1 cellular context compared by ENCODE assay signal in the genomic region with DNA sequence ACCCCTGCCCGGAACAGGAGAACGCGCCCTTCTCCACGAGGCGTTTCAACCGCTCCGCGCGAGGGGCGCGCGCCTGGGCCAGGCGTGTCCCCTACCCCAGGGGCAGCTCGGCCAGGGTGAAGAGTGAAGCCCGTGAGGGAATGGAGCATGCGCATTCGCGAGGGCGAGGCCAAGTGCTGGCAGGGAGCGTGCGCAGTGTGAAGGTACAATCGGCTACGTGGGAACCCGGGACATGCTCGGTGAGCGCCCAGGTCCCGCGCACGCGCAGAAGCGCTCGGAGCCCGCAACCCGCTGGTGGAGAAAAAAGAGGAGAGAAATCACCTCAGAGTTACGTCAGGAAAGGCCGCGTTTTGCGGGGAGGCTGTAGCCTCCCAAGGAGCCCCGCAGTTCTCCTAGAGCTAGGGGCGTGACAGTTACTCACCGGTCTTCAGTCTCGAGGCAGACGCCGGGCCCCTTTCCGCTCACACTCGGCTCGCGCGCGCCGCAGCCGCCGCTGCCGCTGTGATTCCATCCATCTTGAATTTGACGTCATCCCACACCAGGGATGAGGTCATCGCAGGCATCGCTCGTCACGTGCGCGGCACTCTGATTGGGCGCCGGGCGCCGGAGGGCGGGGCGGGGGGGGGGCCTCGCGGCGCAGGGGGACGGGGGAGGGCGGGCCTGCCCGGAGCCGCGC.
TF ChIP-seq lines count a peak whose summit lies in the region.

TSS of gene ZBTB21 (minus strand) at position 530 of the 676 bp plus-strand sequence. CDS start 16,265 bp downstream, outside the sequence.

TF ChIP-seq in HepG2, 621 proteins besides CTCF, POLR2A, EP300 and RAD21 (continued from another document and continues in another):
- TF ChIP-seq, protein P1, sequence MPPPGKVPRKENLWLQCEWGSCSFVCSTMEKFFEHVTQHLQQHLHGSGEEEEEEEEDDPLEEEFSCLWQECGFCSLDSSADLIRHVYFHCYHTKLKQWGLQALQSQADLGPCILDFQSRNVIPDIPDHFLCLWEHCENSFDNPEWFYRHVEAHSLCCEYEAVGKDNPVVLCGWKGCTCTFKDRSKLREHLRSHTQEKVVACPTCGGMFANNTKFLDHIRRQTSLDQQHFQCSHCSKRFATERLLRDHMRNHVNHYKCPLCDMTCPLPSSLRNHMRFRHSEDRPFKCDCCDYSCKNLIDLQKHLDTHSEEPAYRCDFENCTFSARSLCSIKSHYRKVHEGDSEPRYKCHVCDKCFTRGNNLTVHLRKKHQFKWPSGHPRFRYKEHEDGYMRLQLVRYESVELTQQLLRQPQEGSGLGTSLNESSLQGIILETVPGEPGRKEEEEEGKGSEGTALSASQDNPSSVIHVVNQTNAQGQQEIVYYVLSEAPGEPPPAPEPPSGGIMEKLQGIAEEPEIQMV (CRISPR knock-in tag; IDR thresholded peaks at IDR 0.05; ENCODE audit: low read depth) = peak; percentile 85
- TF ChIP-seq ZNF850 (CRISPR knock-in tag; conservative IDR thresholded peaks at IDR 0.05) = no peak
- no peak for TF ChIP-seq ZIK1 (CRISPR knock-in tag; IDR thresholded peaks at IDR 0.05; ENCODE audit: borderline replicate concordance, low read depth)
- TF ChIP-seq ZNF530 (CRISPR knock-in tag; IDR thresholded peaks at IDR 0.05; ENCODE audit: low read depth) = no peak
- no peak for TF ChIP-seq GZF1 (CRISPR knock-in tag; IDR thresholded peaks at IDR 0.05)
- TF ChIP-seq, protein P2, sequence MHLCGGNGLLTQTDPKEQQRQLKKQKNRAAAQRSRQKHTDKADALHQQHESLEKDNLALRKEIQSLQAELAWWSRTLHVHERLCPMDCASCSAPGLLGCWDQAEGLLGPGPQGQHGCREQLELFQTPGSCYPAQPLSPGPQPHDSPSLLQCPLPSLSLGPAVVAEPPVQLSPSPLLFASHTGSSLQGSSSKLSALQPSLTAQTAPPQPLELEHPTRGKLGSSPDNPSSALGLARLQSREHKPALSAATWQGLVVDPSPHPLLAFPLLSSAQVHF (CRISPR knock-in tag; IDR thresholded peaks at IDR 0.05) = 0 out of 2 replicates have a peak, but pooled peaks have one; percentile 53
- TF ChIP-seq DMTF1 (CRISPR knock-in tag; IDR thresholded peaks at IDR 0.05) = no peak
- TF ChIP-seq STAT6 (CRISPR knock-in tag; IDR thresholded peaks at IDR 0.05; ENCODE audit: borderline replicate concordance) = no peak
- TF ChIP-seq ATM (IDR thresholded peaks at IDR 0.05; ENCODE audit: borderline replicate concordance) = no peak
- TF ChIP-seq RBAK (CRISPR knock-in tag; IDR thresholded peaks at IDR 0.05) = no peak
- no peak for TF ChIP-seq CEBPZ (IDR thresholded peaks at IDR 0.05; ENCODE audit: low read length)
- TF ChIP-seq BORCS8-MEF2B (CRISPR knock-in tag; IDR thresholded peaks at IDR 0.05) = no peak; the same call in 1 of the 2 replicates
- TF ChIP-seq TEF (CRISPR knock-in tag; IDR thresholded peaks at IDR 0.05) = 0 out of 2 replicates have a peak, but pooled peaks have one; percentile 33
- TF ChIP-seq ZFP36L1 (CRISPR knock-in tag; IDR thresholded peaks at IDR 0.05) = no peak
- TF ChIP-seq, protein P3, sequence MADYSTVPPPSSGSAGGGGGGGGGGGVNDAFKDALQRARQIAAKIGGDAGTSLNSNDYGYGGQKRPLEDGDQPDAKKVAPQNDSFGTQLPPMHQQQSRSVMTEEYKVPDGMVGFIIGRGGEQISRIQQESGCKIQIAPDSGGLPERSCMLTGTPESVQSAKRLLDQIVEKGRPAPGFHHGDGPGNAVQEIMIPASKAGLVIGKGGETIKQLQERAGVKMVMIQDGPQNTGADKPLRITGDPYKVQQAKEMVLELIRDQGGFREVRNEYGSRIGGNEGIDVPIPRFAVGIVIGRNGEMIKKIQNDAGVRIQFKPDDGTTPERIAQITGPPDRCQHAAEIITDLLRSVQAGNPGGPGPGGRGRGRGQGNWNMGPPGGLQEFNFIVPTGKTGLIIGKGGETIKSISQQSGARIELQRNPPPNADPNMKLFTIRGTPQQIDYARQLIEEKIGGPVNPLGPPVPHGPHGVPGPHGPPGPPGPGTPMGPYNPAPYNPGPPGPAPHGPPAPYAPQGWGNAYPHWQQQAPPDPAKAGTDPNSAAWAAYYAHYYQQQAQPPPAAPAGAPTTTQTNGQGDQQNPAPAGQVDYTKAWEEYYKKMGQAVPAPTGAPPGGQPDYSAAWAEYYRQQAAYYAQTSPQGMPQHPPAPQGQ (CRISPR knock-in tag; IDR thresholded peaks at IDR 0.05; ENCODE audit: borderline replicate concordance) = no peak
- TF ChIP-seq, protein P4, sequence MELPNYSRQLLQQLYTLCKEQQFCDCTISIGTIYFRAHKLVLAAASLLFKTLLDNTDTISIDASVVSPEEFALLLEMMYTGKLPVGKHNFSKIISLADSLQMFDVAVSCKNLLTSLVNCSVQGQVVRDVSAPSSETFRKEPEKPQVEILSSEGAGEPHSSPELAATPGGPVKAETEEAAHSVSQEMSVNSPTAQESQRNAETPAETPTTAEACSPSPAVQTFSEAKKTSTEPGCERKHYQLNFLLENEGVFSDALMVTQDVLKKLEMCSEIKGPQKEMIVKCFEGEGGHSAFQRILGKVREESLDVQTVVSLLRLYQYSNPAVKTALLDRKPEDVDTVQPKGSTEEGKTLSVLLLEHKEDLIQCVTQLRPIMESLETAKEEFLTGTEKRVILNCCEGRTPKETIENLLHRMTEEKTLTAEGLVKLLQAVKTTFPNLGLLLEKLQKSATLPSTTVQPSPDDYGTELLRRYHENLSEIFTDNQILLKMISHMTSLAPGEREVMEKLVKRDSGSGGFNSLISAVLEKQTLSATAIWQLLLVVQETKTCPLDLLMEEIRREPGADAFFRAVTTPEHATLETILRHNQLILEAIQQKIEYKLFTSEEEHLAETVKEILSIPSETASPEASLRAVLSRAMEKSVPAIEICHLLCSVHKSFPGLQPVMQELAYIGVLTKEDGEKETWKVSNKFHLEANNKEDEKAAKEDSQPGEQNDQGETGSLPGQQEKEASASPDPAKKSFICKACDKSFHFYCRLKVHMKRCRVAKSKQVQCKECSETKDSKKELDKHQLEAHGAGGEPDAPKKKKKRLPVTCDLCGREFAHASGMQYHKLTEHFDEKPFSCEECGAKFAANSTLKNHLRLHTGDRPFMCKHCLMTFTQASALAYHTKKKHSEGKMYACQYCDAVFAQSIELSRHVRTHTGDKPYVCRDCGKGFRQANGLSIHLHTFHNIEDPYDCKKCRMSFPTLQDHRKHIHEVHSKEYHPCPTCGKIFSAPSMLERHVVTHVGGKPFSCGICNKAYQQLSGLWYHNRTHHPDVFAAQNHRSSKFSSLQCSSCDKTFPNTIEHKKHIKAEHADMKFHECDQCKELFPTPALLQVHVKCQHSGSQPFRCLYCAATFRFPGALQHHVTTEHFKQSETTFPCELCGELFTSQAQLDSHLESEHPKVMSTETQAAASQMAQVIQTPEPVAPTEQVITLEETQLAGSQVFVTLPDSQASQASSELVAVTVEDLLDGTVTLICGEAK (IDR thresholded peaks at IDR 0.05) = no peak
- TF ChIP-seq, protein P4 (CRISPR knock-in tag; IDR thresholded peaks at IDR 0.05) = no peak
- TF ChIP-seq ZNF839 (CRISPR knock-in tag; IDR thresholded peaks at IDR 0.05; ENCODE audit: borderline replicate concordance) = no peak
- TF ChIP-seq PHF20 (CRISPR knock-in tag; IDR thresholded peaks at IDR 0.05) = peak; percentile 39
- TF ChIP-seq ZBTB25 (CRISPR knock-in tag; IDR thresholded peaks at IDR 0.05) = peak; percentile 32
- TF ChIP-seq NFATC3 (CRISPR knock-in tag; IDR thresholded peaks at IDR 0.05) = no peak
- peak; percentile 77 for TF ChIP-seq IKZF4 (CRISPR knock-in tag; IDR thresholded peaks at IDR 0.05; ENCODE audit: borderline replicate concordance, low read depth, not compliant biosample characterization)
- TF ChIP-seq SNAPC5 (CRISPR knock-in tag; IDR thresholded peaks at IDR 0.05; ENCODE audit: borderline replicate concordance) = no peak
- no peak for TF ChIP-seq STAG1 (CRISPR knock-in tag; IDR thresholded peaks at IDR 0.05)
